Comparison of ENCODE assay signal across 8 cellular contexts in the genomic region with DNA sequence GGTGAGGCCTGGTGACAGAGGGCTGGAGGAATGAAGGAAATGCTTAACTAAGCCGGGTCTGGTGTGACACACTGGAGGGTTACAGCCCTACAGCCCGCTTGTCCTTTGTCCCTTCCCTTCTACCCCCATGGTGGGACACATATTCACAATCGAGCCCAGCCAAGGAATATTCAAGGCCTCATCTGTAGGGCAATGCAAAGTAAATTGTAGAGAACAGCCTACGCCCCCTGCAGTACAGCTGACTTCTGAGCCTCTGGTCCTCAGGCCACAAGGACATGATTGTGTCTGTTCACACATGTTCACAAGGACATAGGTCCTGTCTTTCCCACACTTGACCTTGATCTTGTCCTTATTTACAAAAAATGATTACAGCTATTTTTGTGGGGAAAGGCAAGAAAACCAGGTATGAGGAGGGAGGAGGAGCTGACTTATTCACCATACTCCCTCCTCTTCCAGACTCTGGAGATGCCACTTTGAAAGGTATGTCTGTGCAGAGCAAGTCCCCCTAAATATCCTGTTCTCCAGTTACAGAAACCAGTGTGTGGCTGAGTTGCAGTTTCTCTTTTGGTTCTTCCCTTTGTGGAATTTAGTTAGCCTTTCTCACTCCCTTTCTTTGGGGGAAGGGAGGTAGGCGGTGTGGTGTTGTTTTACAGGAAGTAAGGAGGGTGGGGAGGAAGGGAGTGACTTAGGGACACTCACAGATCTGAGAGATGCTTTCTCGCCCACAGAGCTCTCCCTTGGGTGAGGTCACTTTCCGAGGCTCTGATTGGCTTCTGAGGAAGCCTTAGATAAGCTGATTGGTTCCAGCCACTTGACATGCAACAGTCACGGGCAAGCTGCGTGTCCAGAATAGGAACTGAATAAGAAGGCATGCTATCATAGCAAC. TPM values are rescaled to one million over a fixed set of nuclear protein-coding genes. Genes with fewer than 3 reads are reported as not detected.
DNase-seq lines count a peak whose midpoint lies in the region; ATAC-seq and TF ChIP-seq lines count a peak whose summit lies in the region.

No MANE protein-coding gene starts in this region.

- H3K36me3 ChIP-seq in KOPT-K1 (ENCODE audit: insufficient read depth, low read length) (no peaks in the 10 kb centered on the region), gastroesophageal sphincter (peaks cover 0 to 17% of the 10 kb centered on the region in 2 donors), neuronal stem cell (replicated peaks in 1 of 2; ENCODE audit: control insufficient read depth in 2 of 2, insufficient read depth in 2 of 2, low read length in 2 of 2) (no peaks in the 10 kb centered on the region), thoracic aorta (no peaks in the 10 kb centered on the region)

- no peak overlapping the region for H2AK5ac ChIP-seq in neuronal stem cell (ENCODE audit: low read depth, low read length)

- H2BK12ac ChIP-seq in neuronal stem cell (ENCODE audit: low read length) = no peak overlapping the region

- peak overlapping the region; percentile 16 for H3K18ac ChIP-seq in neuronal stem cell (ENCODE audit: low read length)

- WGBS in gastroesophageal sphincter (ENCODE audit: low coverage in 1 of 2), 2 donors = 3 to 11% methylated on average over 3 to 5 of the region's 9 CpGs
- no CpG with 5 or more reads among the region's 9 CpGs for whole genome bisulfite sequencing in neuronal stem cell (ENCODE audit: extremely low coverage in 2 of 2, insufficient read length in 2 of 2, insufficient replicate concordance in 1 of 2), 2 donors

- peak in 1 of 2 donors; percentile 27 for TF ChIP-seq POLR2A in gastroesophageal sphincter (IDR thresholded peaks at IDR 0.05)

- ATAC-seq in GM21825 (IDR thresholded peaks at IDR 0.05; ENCODE audit: unreplicated experiment) = peak; percentile 87
- ATAC-seq in gastroesophageal sphincter = peak; percentile 95
- ATAC-seq in thoracic aorta (ENCODE audit: insufficient number of reproducible peaks, low FRiP score, low read depth) = peak; percentile 96

- no peak overlapping the region for H2BK5ac ChIP-seq in neuronal stem cell (ENCODE audit: low read length)

- H3K14ac ChIP-seq in neuronal stem cell (ENCODE audit: low read length) = no peak overlapping the region

- peak overlapping the region; percentile 26 for H4K8ac ChIP-seq in neuronal stem cell (ENCODE audit: low read depth, low read length)

- H3K4me3 ChIP-seq in gastroesophageal sphincter = peak overlapping the region; percentile 30 to 43
- H3K4me3 ChIP-seq in neuronal stem cell (ENCODE audit: low read length in 2 of 2) = peak overlapping the region in 1 of 2 donors; percentile 16
- peak overlapping the region; percentile 68 for H3K4me3 ChIP-seq in thoracic aorta

- H3K4me2 ChIP-seq in neuronal stem cell (ENCODE audit: insufficient read depth, low read length, poor library complexity, severe bottlenecking) = peak overlapping the region; percentile 36

- TF ChIP-seq CTCF in gastroesophageal sphincter (IDR thresholded peaks at IDR 0.05) (peak in 3 of 4 experiments; percentile 20 to 33 (median 24)), thoracic aorta (IDR thresholded peaks at IDR 0.05) (no peak)

- no peaks in the 10 kb centered on the region for H3K9me3 ChIP-seq in KOPT-K1 (ENCODE audit: insufficient read depth, low read length, poor library complexity, severe bottlenecking)
- no peaks in the 10 kb centered on the region for H3K9me3 ChIP-seq in gastroesophageal sphincter
- H3K9me3 ChIP-seq in neuronal stem cell (replicated peaks in 1 of 2; ENCODE audit: control insufficient read depth in 2 of 2, insufficient read depth in 1 of 2, low read depth in 1 of 2, low read length in 2 of 2) = no peaks in the 10 kb centered on the region
- H3K9me3 ChIP-seq in thoracic aorta = no peaks in the 10 kb centered on the region

- peaks cover 41 to 70% (median 56%) of the 10 kb centered on the region in 3 donors for H3K4me1 ChIP-seq in gastroesophageal sphincter
- peaks cover 9 to 28% of the 10 kb centered on the region in 2 donors for H3K4me1 ChIP-seq in neuronal stem cell (ENCODE audit: control insufficient read depth in 2 of 2, insufficient read depth in 1 of 2, low read depth in 1 of 2, low read length in 2 of 2)
- peaks cover 61 to 67% of the 10 kb centered on the region in 2 donors for H3K4me1 ChIP-seq in thoracic aorta (ENCODE audit: control insufficient read depth in 1 of 2, low read depth in 2 of 2)

- H2BK120ac ChIP-seq in neuronal stem cell (ENCODE audit: low read depth, low read length) = no peak overlapping the region

- no peak overlapping the region for H4K91ac ChIP-seq in neuronal stem cell (ENCODE audit: low read depth, low read length, poor library complexity)

- no peak overlapping the region for H3K9ac ChIP-seq in neuronal stem cell (ENCODE audit: low read depth, low read length, poor library complexity)

- H3K27ac ChIP-seq in KOPT-K1 (ENCODE audit: low read depth, low read length, poor library complexity, severe bottlenecking) (peak overlapping the region; percentile 72), gastroesophageal sphincter (peak overlapping the region; percentile 93 to 99 (median 95)), neuronal stem cell (replicated peaks; ENCODE audit: low read length) (peak overlapping the region; percentile 82), thoracic aorta (peak overlapping the region; percentile 95 to 98)

- peak; percentile 98 for DNase-seq in Daoy (ENCODE audit: low read depth)
- DNase-seq in SHP77 (lab: John Stamatoyannopoulos, UW) = peak; percentile 99
- peak; percentile 58 for DNase-seq in activated gamma-delta T cell treated with anti-CD3 and anti-CD28 coated beads, Interleukin-2, amount 50 U/mL, for 16 hours (ENCODE audit: low read depth)
- DNase-seq in neuronal stem cell (ENCODE audit: low spot score) = peak; percentile 87
- DNase-seq in thoracic aorta (ENCODE audit: low spot score) = peak; percentile 94

- TF ChIP-seq EP300 in gastroesophageal sphincter (IDR thresholded peaks at IDR 0.05) = no peak

- H3K4ac ChIP-seq in neuronal stem cell (ENCODE audit: low read length) = no peak overlapping the region

- no peaks in the 10 kb centered on the region for H3K27me3 ChIP-seq in gastroesophageal sphincter
- H3K27me3 ChIP-seq in neuronal stem cell (ENCODE audit: control insufficient read depth in 3 of 3, insufficient read depth in 3 of 3, low read depth in 1 of 3, low read length in 3 of 3) = no peaks in the 10 kb centered on the region
- no peaks in the 10 kb centered on the region for H3K27me3 ChIP-seq in thoracic aorta (replicated peaks; ENCODE audit: insufficient read depth)

- no peak overlapping the region for H2AFZ ChIP-seq in neuronal stem cell (ENCODE audit: low read length)

- H2BK15ac ChIP-seq in neuronal stem cell (ENCODE audit: low read length) = no peak overlapping the region

- no peaks in the 10 kb centered on the region for H3K79me1 ChIP-seq in neuronal stem cell (ENCODE audit: low read depth, low read length)

- no peak overlapping the region for H3K23ac ChIP-seq in neuronal stem cell (ENCODE audit: low read depth, low read length, poor library complexity)

RNA-seq across cellular contexts. Expression of a gene that starts 14.6 kb away (rescaled TPM):
- total RNA-seq in Daoy (2014; rRNA removed; shearing (Covaris generic)) = 9.0 and 12.6 TPM in 2 replicates
- total RNA-seq in gastroesophageal sphincter (10 to 100 TPM; 32.9 to 44.0 (median 37.6) TPM), thoracic aorta (10 to 100 TPM; 16.9 TPM)
- 18.0 TPM for polyA plus RNA-seq in neuronal stem cell (2013, experiment 1 of 2)
- polyA plus RNA-seq in neuronal stem cell (2013, experiment 2 of 2) = 20.2 TPM

RNA-seq across cellular contexts. Expression of a gene that starts 14.7 kb away (rescaled TPM):
- 0.63 TPM in 1 of 2 replicates, not detected in the other for total RNA-seq in Daoy (2014; rRNA removed; shearing (Covaris generic))
- total RNA-seq in gastroesophageal sphincter (1 to 10 TPM in 1 of 4 donors, under 1 TPM in 2, not detected in 1; 0.62 to 1.9 (median 0.67) TPM), thoracic aorta (1 to 10 TPM; 1.1 TPM)
- polyA plus RNA-seq in neuronal stem cell (2013, experiment 1 of 2) = 0.10 TPM
- 0.10 TPM for polyA plus RNA-seq in neuronal stem cell (2013, experiment 2 of 2)

RNA-seq across cellular contexts. Expression of a gene that starts 17.3 kb away (rescaled TPM):
- 2.6 and 2.8 TPM in 2 replicates for total RNA-seq in Daoy (2014; rRNA removed; shearing (Covaris generic))
- total RNA-seq in gastroesophageal sphincter (1,000 to 10,000 TPM; 2,024 to 3,704 (median 2,348) TPM), thoracic aorta (100 to 1,000 TPM; 423 to 622 TPM)
- polyA plus RNA-seq in neuronal stem cell (2013, experiment 1 of 2) = 111 TPM
- 115 TPM for polyA plus RNA-seq in neuronal stem cell (2013, experiment 2 of 2)

RNA-seq across cellular contexts. Expression of a gene that starts 21.3 kb away (rescaled TPM):
- 16.0 and 21.0 TPM in 2 replicates for total RNA-seq in Daoy (2014; rRNA removed; shearing (Covaris generic))
- total RNA-seq in gastroesophageal sphincter = 10 to 100 TPM; 37.8 to 53.5 (median 45.3) TPM
- polyA plus RNA-seq in neuronal stem cell (2013, experiment 1 of 2) = 17.1 TPM
- polyA plus RNA-seq in neuronal stem cell (2013, experiment 2 of 2) = 17.4 TPM
- 10 to 100 TPM; 45.4 to 49.5 TPM for total RNA-seq in thoracic aorta

RNA-seq across cellular contexts. Expression of a gene that starts 42.4 kb away (rescaled TPM):
- total RNA-seq in Daoy (2014; rRNA removed; shearing (Covaris generic)) = not detected in 2 replicates
- total RNA-seq in gastroesophageal sphincter (under 1 TPM in 1 of 4 donors, not detected in 3; 0.77 TPM), thoracic aorta (not detected)
- 0.08 TPM for polyA plus RNA-seq in neuronal stem cell (2013, experiment 1 of 2)
- polyA plus RNA-seq in neuronal stem cell (2013, experiment 2 of 2) = 0.12 TPM

Comparison
In these comparisons a context has a peak if more than half of its experiments do, and no peak if none do; other contexts are left out.
1. RNA of a gene that starts 17.3 kb away (total RNA-seq): 2,024 to 3,704 TPM in gastroesophageal sphincter and 423 to 622 TPM in thoracic aorta; 2.6 to 2.8 TPM in Daoy; every median in the first group is over 100 times any median in the second.
2. Peak in every context shown above with its lines, with median percentiles within 50 percentile points of each other: DNase-seq, ATAC-seq and H3K27ac ChIP-seq.